ENCODE assay signal across 22 cellular contexts in genomic region chr10:33861833-33862232, GRCh38.
"Had no signal": no experiment of that assay in that cellular context is flagged by ENCODE, and none has a peak within 500 bp of the region (broad histone marks: within the 10 kb centered on the region; RNA-seq: fewer than 3 reads in every experiment).

No MANE protein-coding gene starts in this region.

- H3K36me3 ChIP-seq: MG63, SJCRH30 had no signal

- H3K4me3 ChIP-seq: MG63, SJCRH30 had no signal

- DNase-seq: IMR-90; Karpas-422; KG1; MG63; NCI-H1092; NCI-H1105 treated with DMSO at 0.1 percent for 48 hours; NCI-H1417 treated with DMSO at 0.1 percent for 48 hours; NCI-H187; NCI-H2029; NCI-H2081 treated with DMSO at 0.1 percent for 48 hours; NCI-H2171 treated with DMSO at 0.1 percent for 48 hours; NCI-H510A; NCI-H524 treated with DMSO at 0.1 percent for 48 hours; NCI-H774; NK-92 treated with Interleukin-12 subunit alpha and Interleukin-12 subunit beta, amount 100 ng/mL, for 24 hours; PC-3; SHP77 treated with DMSO at 0.1 percent for 48 hours; SJCRH30 had no signal

- H3K27me3 ChIP-seq: MG63, SJCRH30 had no signal

- H3K27ac ChIP-seq: SJCRH30 had no signal

- H3K4me1 ChIP-seq: SJCRH30 had no signal

- FAIRE-seq: HepG2 had no signal

- ATAC-seq: HepG2, Panc1, PC-3, Right ventricle myocardium inferior, SK-N-SH treated with all-trans-retinoic acid at 6 μM for 48 hours had no signal

- H3K9me3 ChIP-seq: MG63, SJCRH30 had no signal
